1 cellular context compared by ENCODE assay signal in the genomic region with DNA sequence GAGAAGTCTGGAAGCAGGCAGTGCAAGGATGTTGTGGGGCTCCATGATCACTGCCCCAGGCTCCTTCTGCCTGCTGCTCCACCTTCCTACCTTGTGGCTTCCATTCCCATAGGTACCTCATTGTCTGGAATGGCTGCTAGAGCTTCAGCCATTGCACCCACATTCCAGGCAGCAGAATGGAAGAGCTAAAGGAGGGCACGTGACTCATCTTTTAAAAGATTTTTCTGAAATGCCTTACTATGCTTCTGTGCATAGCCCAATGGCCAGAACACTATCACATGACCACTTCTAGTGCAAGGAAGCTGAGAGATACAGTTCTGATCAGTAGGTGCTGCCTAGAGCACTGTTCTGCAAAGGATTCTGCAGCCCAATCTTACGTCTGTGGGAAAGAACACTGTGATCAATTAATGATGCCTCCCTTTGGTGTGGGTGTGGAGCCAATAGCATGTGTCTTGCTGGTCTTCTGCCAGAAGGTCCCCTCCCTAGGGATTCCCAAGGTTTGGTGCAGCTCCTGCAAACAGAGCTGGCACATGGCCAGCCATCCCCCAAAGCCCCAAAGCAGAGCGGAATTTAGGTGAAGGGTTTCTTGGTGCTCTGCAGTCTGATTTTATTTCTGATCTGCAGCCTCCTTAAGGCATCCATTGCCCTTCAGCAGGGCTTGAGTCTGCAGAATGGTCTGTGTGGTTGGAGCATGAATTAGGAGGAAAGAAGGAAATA.
TF ChIP-seq lines count a peak whose summit lies in the region.

No MANE protein-coding gene starts in this region.

TF ChIP-seq in HEK293, 187 proteins besides CTCF, POLR2A, EP300 and RAD21 (continued from another document):
- TF ChIP-seq, protein P1, sequence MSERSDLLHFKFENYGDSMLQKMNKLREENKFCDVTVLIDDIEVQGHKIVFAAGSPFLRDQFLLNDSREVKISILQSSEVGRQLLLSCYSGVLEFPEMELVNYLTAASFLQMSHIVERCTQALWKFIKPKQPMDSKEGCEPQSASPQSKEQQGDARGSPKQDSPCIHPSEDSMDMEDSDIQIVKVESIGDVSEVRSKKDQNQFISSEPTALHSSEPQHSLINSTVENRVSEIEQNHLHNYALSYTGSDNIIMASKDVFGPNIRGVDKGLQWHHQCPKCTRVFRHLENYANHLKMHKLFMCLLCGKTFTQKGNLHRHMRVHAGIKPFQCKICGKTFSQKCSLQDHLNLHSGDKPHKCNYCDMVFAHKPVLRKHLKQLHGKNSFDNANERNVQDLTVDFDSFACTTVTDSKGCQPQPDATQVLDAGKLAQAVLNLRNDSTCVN (tag by site-specific recombination; optimal IDR thresholded peaks at IDR 0.05): no peak
